ENCODE assay signal across 19 cellular contexts in genomic region chr10:18359839-18360238, GRCh38.
A peak's percentile ranks its signal among the peaks of the same experiment; 100 is the strongest.
DNase-seq lines count a peak whose midpoint lies in the region; ATAC-seq, FAIRE-seq and TF ChIP-seq lines count a peak whose summit lies in the region.
"Had no signal": no experiment of that assay in that cellular context is flagged by ENCODE, and none has a peak within 500 bp of the region (broad histone marks: within the 10 kb centered on the region; RNA-seq: fewer than 3 reads in every experiment).

No MANE protein-coding gene starts in this region.

- H3K27me3 Mint-ChIP-seq in T-helper 2 cell treated with Interferon-gamma antibody and Interleukin-4, amounts not matched to agents 5 μg/mL and 100 μg/mL, for 36 hours (ENCODE audit: low read depth): no peaks in the 10 kb centered on the region
- H3K27me3 Mint-ChIP-seq: B cell had no signal

- 78% methylated on average over 5 of the region's 5 CpGs for WGBS in hepatocyte (ENCODE audit: low lambda C conversion rate, missing lambda C conversion rate)
- 88 to 90% methylated on average over 5 of the region's 5 CpGs for WGBS in pancreas, 2 donors

- FAIRE-seq in pancreas (lab: Jason Lieb, UNC): peak; percentile 87
- FAIRE-seq: GM12878, H54 had no signal

- H3K9me2 ChIP-seq in hepatocyte (replicated peaks; ENCODE audit: insufficient read depth): no peaks in the 10 kb centered on the region

- no peak for TF ChIP-seq POLR2A in Peyer's patch (IDR thresholded peaks at IDR 0.05)

- H3K4me3 ChIP-seq in Peyer's patch: no peak overlapping the region
- no peak overlapping the region for H3K4me3 ChIP-seq in hepatocyte
- no peak overlapping the region for H3K4me3 ChIP-seq in pancreas
- H3K4me3 ChIP-seq: BLaER1 treated with 17β-estradiol and CSF1 and Interleukin-3, amounts not matched to agents 10 nM and 100 nM; GM12878; GM23248 had no signal

- no peaks in the 10 kb centered on the region for H3K27me3 ChIP-seq in Peyer's patch
- H3K27me3 ChIP-seq in hepatocyte: no peaks in the 10 kb centered on the region
- no peaks in the 10 kb centered on the region for H3K27me3 ChIP-seq in pancreas
- H3K27me3 ChIP-seq: BLaER1 treated with 17β-estradiol and CSF1 and Interleukin-3, amounts not matched to agents 10 nM and 100 nM had no signal

- H3K9me3 Mint-ChIP-seq in T-helper 2 cell treated with Interferon-gamma antibody and Interleukin-4, amounts not matched to agents 5 μg/mL and 100 μg/mL, for 36 hours: no peaks in the 10 kb centered on the region
- H3K9me3 Mint-ChIP-seq: CD8-positive, alpha-beta T cell had no signal

- intact Hi-C loops in pancreas (cut with DNase I): no loop called here

- DNase-seq in NCI-H526 (lab: John Stamatoyannopoulos, UW) (peak; percentile 32 to 53), Peyer's patch (peak in 2 of 3 donors; percentile 56 to 83), hepatocyte (ENCODE audit: low spot score) (peak; percentile 22), pancreas (no peak), T-helper 9 cell (no peak)
- no peak for DNase-seq in T-helper 2 cell treated with Interferon-gamma antibody and Interleukin-4, amounts not matched to agents 5 μg/mL and 100 μg/mL, for 36 hours (ENCODE audit: low spot score)
- DNase-seq: 8988T; Calu3; CD8-positive, alpha-beta T cell; DMS79 treated with DMSO at 0.1 percent for 48 hours; GF-D8; GM23248; HCEC 1CT had no signal

- H3K27ac ChIP-seq in Peyer's patch (peak overlapping the region in 3 of 4 donors; percentile 40 to 81 (median 43)), hepatocyte (no peak overlapping the region), pancreas (no peak overlapping the region)
- H3K27ac ChIP-seq: BLaER1 treated with 17β-estradiol and CSF1 and Interleukin-3, amounts not matched to agents 10 nM and 100 nM; GM23248 had no signal

- no peak overlapping the region for H3K4me2 ChIP-seq in hepatocyte
- H3K4me2 ChIP-seq: BLaER1 treated with 17β-estradiol and CSF1 and Interleukin-3, amounts not matched to agents 10 nM and 100 nM had no signal

- no peaks in the 10 kb centered on the region for H3K9me3 ChIP-seq in Peyer's patch
- no peaks in the 10 kb centered on the region for H3K9me3 ChIP-seq in hepatocyte (ENCODE audit: low read depth)
- H3K9me3 ChIP-seq in pancreas: no peaks in the 10 kb centered on the region
- H3K9me3 ChIP-seq: BLaER1 treated with 17β-estradiol and CSF1 and Interleukin-3, amounts not matched to agents 10 nM and 100 nM had no signal

- no peaks in the 10 kb centered on the region for H3K36me3 Mint-ChIP-seq in T-helper 2 cell treated with Interferon-gamma antibody and Interleukin-4, amounts not matched to agents 5 μg/mL and 100 μg/mL, for 36 hours (ENCODE audit: low read depth)
- H3K36me3 Mint-ChIP-seq: CD8-positive, alpha-beta T cell had no signal

- no peak overlapping the region for H3K4me3 Mint-ChIP-seq in T-helper 2 cell treated with Interferon-gamma antibody and Interleukin-4, amounts not matched to agents 5 μg/mL and 100 μg/mL, for 36 hours
- H3K4me3 Mint-ChIP-seq: B cell; CD8-positive, alpha-beta T cell had no signal

- no peaks in the 10 kb centered on the region for H3K4me1 Mint-ChIP-seq in T-helper 2 cell treated with Interferon-gamma antibody and Interleukin-4, amounts not matched to agents 5 μg/mL and 100 μg/mL, for 36 hours (ENCODE audit: low read depth)
- H3K4me1 Mint-ChIP-seq: B cell had no signal

- H2AFZ ChIP-seq in hepatocyte: no peak overlapping the region
- H2AFZ ChIP-seq: GM23248 had no signal

- H3K36me3 ChIP-seq in Peyer's patch: no peaks in the 10 kb centered on the region
- no peaks in the 10 kb centered on the region for H3K36me3 ChIP-seq in hepatocyte (replicated peaks; ENCODE audit: insufficient read depth, low read depth)
- no peaks in the 10 kb centered on the region for H3K36me3 ChIP-seq in pancreas
- H3K36me3 ChIP-seq: BLaER1 treated with 17β-estradiol and CSF1 and Interleukin-3, amounts not matched to agents 10 nM and 100 nM had no signal

- no peak overlapping the region for H3K27ac Mint-ChIP-seq in T-helper 2 cell treated with Interferon-gamma antibody and Interleukin-4, amounts not matched to agents 5 μg/mL and 100 μg/mL, for 36 hours
- H3K27ac Mint-ChIP-seq: B cell; CD8-positive, alpha-beta T cell had no signal

- peaks cover 0 to 11% (median 3%) of the 10 kb centered on the region in 4 donors for H3K4me1 ChIP-seq in Peyer's patch
- H3K4me1 ChIP-seq in hepatocyte (ENCODE audit: insufficient read depth): no peaks in the 10 kb centered on the region
- H3K4me1 ChIP-seq in pancreas: no peaks in the 10 kb centered on the region

- no peaks in the 10 kb centered on the region for H4K20me1 ChIP-seq in hepatocyte (ENCODE audit: insufficient read depth, poor library complexity, severe bottlenecking)
- H4K20me1 ChIP-seq: BLaER1 treated with 17β-estradiol and CSF1 and Interleukin-3, amounts not matched to agents 10 nM and 100 nM had no signal

- TF ChIP-seq CTCF in Peyer's patch (IDR thresholded peaks at IDR 0.05): no peak
- no peak for TF ChIP-seq CTCF in hepatocyte (IDR thresholded peaks at IDR 0.05; ENCODE audit: poor library complexity)
- no peak for TF ChIP-seq CTCF in pancreas (IDR thresholded peaks at IDR 0.05)

- H3K79me2 ChIP-seq in hepatocyte: no peaks in the 10 kb centered on the region

- no peak for ATAC-seq in pancreas
- ATAC-seq in GM21528 (IDR thresholded peaks at IDR 0.05; ENCODE audit: low FRiP score, unreplicated experiment): no peak
- no peak for ATAC-seq in HG03097 (IDR thresholded peaks at IDR 0.05; ENCODE audit: low FRiP score, unreplicated experiment)
- ATAC-seq: CD8-positive, alpha-beta T cell; GM12878 had no signal

Comparison
In these comparisons a context has a peak if more than half of its experiments do, and no peak if none do; other contexts are left out.
1. DNase-seq: peak in NCI-H526 (2 of 2), Peyer's patch (2 of 3) and hepatocyte (single experiment); none in pancreas (0 of 6), T-helper 2 cell treated with Interferon-gamma antibody and Interleukin-4, amounts not matched to agents 5 μg/mL and 100 μg/mL, for 36 hours (single experiment) and T-helper 9 cell (single experiment).
2. H3K27ac ChIP-seq: peak in Peyer's patch (3 of 4); none in hepatocyte (single experiment) and pancreas (0 of 4).